ENCODE assay signal across 8 cellular contexts in the genomic region with DNA sequence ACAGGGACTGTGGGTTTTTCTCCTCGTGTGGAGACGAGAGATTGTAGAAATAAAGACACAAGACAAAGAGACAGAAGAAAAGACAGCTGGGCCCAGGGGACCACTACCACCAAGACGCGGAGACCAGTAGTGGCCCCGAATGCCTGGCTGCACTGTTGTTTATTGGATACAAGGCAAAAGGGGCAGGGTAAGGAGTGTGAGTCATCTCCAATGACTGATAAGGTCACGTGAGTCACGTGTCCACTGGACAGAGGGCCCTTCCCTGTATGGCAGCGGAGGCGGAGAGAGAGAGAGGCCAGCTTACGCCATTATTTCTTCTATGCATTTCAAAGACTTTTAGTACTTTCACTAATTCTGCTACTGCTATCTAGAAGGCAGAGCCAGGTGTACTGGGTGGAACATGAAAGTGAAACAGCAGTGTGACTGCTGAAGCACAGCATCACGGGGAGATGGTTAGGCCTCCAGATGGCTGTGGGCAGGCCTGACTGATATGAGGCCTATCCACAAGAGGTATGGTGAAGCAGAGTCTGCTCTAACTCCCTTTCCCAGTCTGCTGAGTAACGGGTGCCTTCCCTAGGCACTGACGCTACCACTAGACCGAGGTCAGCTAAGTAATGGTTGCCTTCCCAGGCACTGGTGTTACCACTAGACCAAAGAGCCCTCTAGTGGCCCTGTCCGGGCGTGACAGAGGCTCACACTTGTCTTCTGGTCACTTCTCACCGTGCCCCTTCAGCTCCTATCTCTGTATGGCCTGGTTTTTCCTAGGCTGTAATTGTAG. TPM values are rescaled to one million over a fixed set of nuclear protein-coding genes. Genes with fewer than 3 reads are reported as not detected.
DNase-seq lines count a peak whose midpoint lies in the region; ATAC-seq and TF ChIP-seq lines count a peak whose summit lies in the region.
"Not testable (repeated sequence)": the region's sequence is repeated elsewhere in the genome, so short reads cannot be mapped to it uniquely, and the experiment has no call there.

No MANE protein-coding gene starts in this region.

- H3K27ac ChIP-seq in thoracic aorta: not testable (repeated sequence)

- H3K4me3 ChIP-seq in HFF-Myc (replicated peaks; ENCODE audit: low read depth, low read length); LNCaP clone FGC (ENCODE audit: low read depth, low read length): not testable (repeated sequence)
- peak overlapping the region; percentile 0 for H3K4me3 ChIP-seq in thoracic aorta

- ATAC-seq in thoracic aorta (ENCODE audit: insufficient number of reproducible peaks, low FRiP score, low read depth): not testable (repeated sequence)

- H3K27me3 ChIP-seq in thoracic aorta (replicated peaks; ENCODE audit: insufficient read depth): not testable (repeated sequence)

- DNase-seq in HFF-Myc (ENCODE audit: extremely low read depth, low read depth) (peak; percentile 38), SHP77 treated with DMSO at 0.1 percent for 48 hours (lab: John Stamatoyannopoulos, UW) (peak; percentile 68), fibroblast of the conjunctiva (ENCODE audit: low read depth) (peak; percentile 10), occipital lobe (lab: John Stamatoyannopoulos, UW) (peak; percentile 57)
- not testable (repeated sequence) for DNase-seq in LNCaP clone FGC (ENCODE audit: low read depth); thoracic aorta (ENCODE audit: low spot score)
- peak; percentile 58 for DNase-seq in activated effector memory CD4-positive, alpha-beta T cell treated with Interleukin-2 at 50 U/mL for 16 hours

- H3K9me3 ChIP-seq in thoracic aorta: not testable (repeated sequence)

- H3K36me3 ChIP-seq in thoracic aorta: not testable (repeated sequence)

- peaks cover 0 to 11% of the 10 kb centered on the region in 2 donors for H3K4me1 ChIP-seq in thoracic aorta (ENCODE audit: control insufficient read depth in 1 of 2, low read depth in 2 of 2)

- TF ChIP-seq CTCF in GM12874 (IDR thresholded peaks at IDR 0.05; ENCODE audit: insufficient read depth, low read depth, low read length): peak; percentile 67
- peak; percentile 68 for TF ChIP-seq CTCF in HFF-Myc (IDR thresholded peaks at IDR 0.05; ENCODE audit: low read depth, low read length, missing control alignments)
- TF ChIP-seq CTCF in LNCaP clone FGC (IDR thresholded peaks at IDR 0.05; ENCODE audit: control insufficient read depth, extremely low read depth, insufficient read depth): peak; percentile 73
- peak; percentile 34 for TF ChIP-seq CTCF in thoracic aorta (IDR thresholded peaks at IDR 0.05)

RNA-seq across cellular contexts. Expression of gene RNASET2, which starts 5.3 kb away (rescaled TPM):
- total RNA-seq in occipital lobe (20.9 TPM), thoracic aorta (10 to 100 TPM; 73.9 to 82.7 TPM)

RNA-seq across cellular contexts. Expression of gene CEP43, which starts 48.1 kb away (rescaled TPM):
- total RNA-seq in occipital lobe (32.3 TPM), thoracic aorta (1 to 10 TPM; 7.7 to 8.5 TPM)
